Comparison of ENCODE assay signal across 14 cellular contexts in genomic region chr15:35062164-35063099, GRCh38. TPM values are rescaled to one million over a fixed set of nuclear protein-coding genes. Genes with fewer than 3 reads are reported as not detected.
DNase-seq lines count a peak whose midpoint lies in the region; ATAC-seq, FAIRE-seq and TF ChIP-seq lines count a peak whose summit lies in the region.
"Had no signal": no experiment of that assay in that cellular context is flagged by ENCODE, and none has a peak within 500 bp of the region (broad histone marks: within the 10 kb centered on the region; RNA-seq: fewer than 3 reads in every experiment).

No MANE protein-coding gene starts in this region.

- no peaks in the 10 kb centered on the region for H3K4me1 Mint-ChIP-seq in glutamatergic neuron (ENCODE audit: low read depth, unreplicated experiment)
- H3K4me1 Mint-ChIP-seq in stimulated activated effector memory CD8-positive, alpha-beta T cell treated with anti-CD3 and anti-CD28 coated beads, Interleukin-12 subunit alpha, Interleukin-12 subunit beta, amount 100 ng/mL, for 72 hours: no peaks in the 10 kb centered on the region

- H3K36me3 ChIP-seq in HAP-1 (replicated peaks): no peaks in the 10 kb centered on the region
- H3K36me3 ChIP-seq: heart left ventricle had no signal

- H3K36me3 Mint-ChIP-seq in glutamatergic neuron (ENCODE audit: unreplicated experiment): no peaks in the 10 kb centered on the region
- no peaks in the 10 kb centered on the region for H3K36me3 Mint-ChIP-seq in stimulated activated effector memory CD8-positive, alpha-beta T cell treated with anti-CD3 and anti-CD28 coated beads, Interleukin-12 subunit alpha, Interleukin-12 subunit beta, amount 100 ng/mL, for 72 hours

- in situ Hi-C loops in HAP-1 (cut with MboI; ENCODE audit: low sequenced_read_pairs): no loop called here

- no peaks in the 10 kb centered on the region for H3K9me3 ChIP-seq in HAP-1
- H3K9me3 ChIP-seq: heart left ventricle had no signal

- no peaks in the 10 kb centered on the region for H3K4me1 ChIP-seq in HAP-1
- H3K4me1 ChIP-seq: heart left ventricle had no signal

- no peaks in the 10 kb centered on the region for H3K27me3 ChIP-seq in HAP-1 (ENCODE audit: low read depth)
- H3K27me3 ChIP-seq: heart left ventricle had no signal

- H3K4me3 ChIP-seq in fibroblast of mammary gland (ENCODE audit: control insufficient read depth, low read depth, low read length): no peak overlapping the region
- H3K4me3 ChIP-seq in HAP-1: no peak overlapping the region
- H3K4me3 ChIP-seq: heart left ventricle had no signal

- H3K27ac Mint-ChIP-seq in glutamatergic neuron (ENCODE audit: unreplicated experiment): no peak overlapping the region
- no peak overlapping the region for H3K27ac Mint-ChIP-seq in stimulated activated effector memory CD8-positive, alpha-beta T cell treated with anti-CD3 and anti-CD28 coated beads, Interleukin-12 subunit alpha, Interleukin-12 subunit beta, amount 100 ng/mL, for 72 hours
- H3K27ac Mint-ChIP-seq: activated T-helper 2 cell treated with anti-CD3 and anti-CD28 coated beads, Interferon-gamma antibody, Interleukin-2, Interleukin-4, amounts not matched to agents 10 μg/mL and 5 μg/mL and 100 μg/mL, durations not matched to agents 14 hours and 24 hours and 36 hours had no signal

- H3K27me3 Mint-ChIP-seq in glutamatergic neuron (ENCODE audit: unreplicated experiment): no peaks in the 10 kb centered on the region

- no peaks in the 10 kb centered on the region for H3K9me3 Mint-ChIP-seq in glutamatergic neuron (ENCODE audit: unreplicated experiment)
- no peaks in the 10 kb centered on the region for H3K9me3 Mint-ChIP-seq in stimulated activated effector memory CD8-positive, alpha-beta T cell treated with anti-CD3 and anti-CD28 coated beads, Interleukin-12 subunit alpha, Interleukin-12 subunit beta, amount 100 ng/mL, for 72 hours
- H3K9me3 Mint-ChIP-seq: activated T-helper 2 cell treated with anti-CD3 and anti-CD28 coated beads, Interferon-gamma antibody, Interleukin-2, Interleukin-4, amounts not matched to agents 10 μg/mL and 5 μg/mL and 100 μg/mL, durations not matched to agents 14 hours and 24 hours and 36 hours had no signal

- no peak overlapping the region for H3K4me3 Mint-ChIP-seq in glutamatergic neuron (ENCODE audit: unreplicated experiment)
- H3K4me3 Mint-ChIP-seq in stimulated activated effector memory CD8-positive, alpha-beta T cell treated with anti-CD3 and anti-CD28 coated beads, Interleukin-12 subunit alpha, Interleukin-12 subunit beta, amount 100 ng/mL, for 72 hours: no peak overlapping the region

- TF ChIP-seq CTCF in fibroblast of mammary gland (conservative IDR thresholded peaks at IDR 0.05; ENCODE audit: control insufficient read depth, insufficient read depth, low read depth, low read length) (no peak), glutamatergic neuron (IDR thresholded peaks at IDR 0.05; ENCODE audit: partially characterized antibody, unreplicated experiment) (no peak)

- DNase-seq in GM18507 (ENCODE audit: extremely low spot score, insufficient read length, low read depth) (no peak), fibroblast of mammary gland (ENCODE audit: low read depth) (peak; percentile 21), glutamatergic neuron (no peak), HAP-1 (ENCODE audit: low spot score in 2 of 2) (no peak), T-helper 9 cell (no peak)
- DNase-seq in stimulated activated effector memory CD8-positive, alpha-beta T cell treated with anti-CD3 and anti-CD28 coated beads, Interleukin-12 subunit alpha, Interleukin-12 subunit beta, amount 100 ng/mL, for 72 hours (ENCODE audit: low spot score in 2 of 2): no peak
- DNase-seq: activated CD4-positive, alpha-beta T cell treated with anti-CD3 and anti-CD28 coated beads for 4 hours; Calu3; heart left ventricle; NCI-H2107; OCI-M1 had no signal

- ATAC-seq in GM21786 (IDR thresholded peaks at IDR 0.05; ENCODE audit: unreplicated experiment): peak; percentile 58
- peak; percentile 81 for ATAC-seq in HG03460 (IDR thresholded peaks at IDR 0.05; ENCODE audit: unreplicated experiment)
- ATAC-seq in stimulated activated effector memory CD8-positive, alpha-beta T cell treated with anti-CD3 and anti-CD28 coated beads, Interleukin-12 subunit alpha, Interleukin-12 subunit beta, amount 100 ng/mL, for 72 hours: no peak
- ATAC-seq: heart left ventricle had no signal

- peak; percentile 36 for FAIRE-seq in GM18507 (lab: Jason Lieb, UNC)

RNA-seq across cellular contexts. Expression of gene NANOGP8, which starts 22.7 kb away (rescaled TPM):
- 0.86 TPM for total RNA-seq in glutamatergic neuron (ENCODE audit: unreplicated experiment)
- total RNA-seq: activated T-helper 2 cell treated with anti-CD3 and anti-CD28 coated beads, Interferon-gamma antibody, Interleukin-2, Interleukin-4, amounts not matched to agents 10 μg/mL and 5 μg/mL and 100 μg/mL, durations not matched to agents 14 hours and 24 hours and 36 hours; Calu3 had no signal
